In genomic region chr22:19523240-19524169, GRCh38 we compare ENCODE assay signal across 7 cellular contexts. TPM values are rescaled to one million over a fixed set of nuclear protein-coding genes. Genes with fewer than 3 reads are reported as not detected.
DNase-seq lines count a peak whose midpoint lies in the region; ATAC-seq, FAIRE-seq and TF ChIP-seq lines count a peak whose summit lies in the region.

No MANE protein-coding gene starts in this region.

- peaks cover 12 to 32% (median 13%) of the 10 kb centered on the region in 5 donors for H3K27me3 Mint-ChIP-seq in naive thymus-derived CD4-positive, alpha-beta T cell

- peaks cover 44% of the 10 kb centered on the region for H3K4me1 ChIP-seq in endothelial cell of umbilical vein (ENCODE audit: control insufficient read depth, extremely low read depth, insufficient read depth, low read length)
- no peaks in the 10 kb centered on the region for H3K4me1 ChIP-seq in naive thymus-derived CD4-positive, alpha-beta T cell (ENCODE audit: control insufficient read depth in 2 of 2, insufficient read depth in 2 of 2, low read length in 2 of 2)

- ATAC-seq in naive thymus-derived CD4-positive, alpha-beta T cell: peak; percentile 75
- ATAC-seq in GM18867 (IDR thresholded peaks at IDR 0.05; ENCODE audit: unreplicated experiment): no peak
- no peak for ATAC-seq in HG02884 (IDR thresholded peaks at IDR 0.05; ENCODE audit: unreplicated experiment)

- peak overlapping the region; percentile 64 to 87 (median 77) for H3K4me3 Mint-ChIP-seq in naive thymus-derived CD4-positive, alpha-beta T cell

- H3K36me3 Mint-ChIP-seq in naive thymus-derived CD4-positive, alpha-beta T cell: peaks cover 0 to 5% (median 0%) of the 10 kb centered on the region in 5 donors

- peak overlapping the region in 3 of 9 donors; percentile 38 to 64 (median 53) for H3K27ac Mint-ChIP-seq in naive thymus-derived CD4-positive, alpha-beta T cell

- peaks cover 28% of the 10 kb centered on the region for H3K79me2 ChIP-seq in endothelial cell of umbilical vein (ENCODE audit: control insufficient read depth, insufficient read depth, low read length)

- dilution Hi-C loops in endothelial cell of umbilical vein (cut with MboI; ENCODE audit: extremely low pct_ligation_motif_present, low sequenced_read_pairs): no loop called here

- H3K9ac ChIP-seq in SK-N-MC (ENCODE audit: insufficient read length): no peak overlapping the region
- peak overlapping the region; percentile 48 for H3K9ac ChIP-seq in endothelial cell of umbilical vein (replicated peaks; ENCODE audit: extremely low read depth, insufficient read depth, low read length)

- H2AFZ ChIP-seq in endothelial cell of umbilical vein (ENCODE audit: low read depth, low read length): peak overlapping the region; percentile 48

- no peaks in the 10 kb centered on the region for H4K20me1 ChIP-seq in endothelial cell of umbilical vein (replicated peaks; ENCODE audit: control insufficient read depth, extremely low read depth, insufficient read depth, low read length)

- H3K4me3 ChIP-seq in SK-N-MC: peak overlapping the region; percentile 68
- H3K4me3 ChIP-seq in endothelial cell of umbilical vein (replicated peaks in 1 of 3; ENCODE audit: insufficient read depth in 1 of 3, low read depth in 1 of 3, low read length in 3 of 3): peak overlapping the region; percentile 53 to 75 (median 61)
- peak overlapping the region; percentile 50 for H3K4me3 ChIP-seq in naive thymus-derived CD4-positive, alpha-beta T cell (ENCODE audit: low read length)

- CTCF ChIA-PET in GM10248 (lab: Yijun Ruan, JAX): no interaction called here
- CTCF ChIA-PET in endothelial cell of umbilical vein (lab: Charles Lee): interaction anchor here (0.9 to 3.1 kb wide), 7 partner anchors 10 to 106 kb away, joined by 3 to 26 read pairs (median 9); no protein-coding TSS in a partner anchor
- CTCF ChIA-PET in naive thymus-derived CD4-positive, alpha-beta T cell (lab: Charles Lee): no interaction called here

- peak; percentile 71 for FAIRE-seq in endothelial cell of umbilical vein (lab: Jason Lieb, UNC)

- no peaks in the 10 kb centered on the region for H3K9me1 ChIP-seq in endothelial cell of umbilical vein (replicated peaks; ENCODE audit: control insufficient read depth, extremely low read depth, insufficient read depth, low read length)

- H3K4me1 Mint-ChIP-seq in naive thymus-derived CD4-positive, alpha-beta T cell: peaks cover 0 to 16% (median 10%) of the 10 kb centered on the region in 7 donors

- intact Hi-C loops in endothelial cell of umbilical vein (cut with micrococcal nuclease): loop anchor here (1.0 to 2.0 kb wide), 5 partner anchors 43 to 107 kb away; partner anchors contain the start of genes CDC45 and UFD1
- intact Hi-C loops in naive thymus-derived CD4-positive, alpha-beta T cell (cut with micrococcal nuclease): no loop called here

- DNase-seq in GM10248 (ENCODE audit: extremely low spot score) (peak; percentile 27), SK-N-MC (ENCODE audit: low read depth, low spot score) (no peak), endothelial cell of umbilical vein (ENCODE audit: low read depth, low spot score) (peak; percentile 60), NCI-H510A treated with DMSO at 0.1 percent for 48 hours (lab: John Stamatoyannopoulos, UW) (no peak)
- DNase-seq in naive thymus-derived CD4-positive, alpha-beta T cell: peak in 6 of 9 donors; percentile 23 to 54 (median 33)

- H3K9me3 Mint-ChIP-seq in naive thymus-derived CD4-positive, alpha-beta T cell: no peaks in the 10 kb centered on the region

- H3K27ac ChIP-seq in SK-N-MC: no peak overlapping the region
- peak overlapping the region; percentile 55 for H3K27ac ChIP-seq in endothelial cell of umbilical vein (ENCODE audit: insufficient read depth, low read depth, low read length)
- no peak overlapping the region for H3K27ac ChIP-seq in naive thymus-derived CD4-positive, alpha-beta T cell (ENCODE audit: low read depth, low read length)

- peak; percentile 48 for TF ChIP-seq POLR2A in endothelial cell of umbilical vein (IDR thresholded peaks at IDR 0.05; ENCODE audit: low read depth, low read length)

- H3K9me3 ChIP-seq in SK-N-MC (ENCODE audit: low read depth, low read length): no peaks in the 10 kb centered on the region
- no peaks in the 10 kb centered on the region for H3K9me3 ChIP-seq in endothelial cell of umbilical vein (replicated peaks; ENCODE audit: control insufficient read depth, insufficient read depth, low read length)
- no peaks in the 10 kb centered on the region for H3K9me3 ChIP-seq in naive thymus-derived CD4-positive, alpha-beta T cell (ENCODE audit: control insufficient read depth in 2 of 3, low read length in 3 of 3)

- POLR2A ChIA-PET in GM10248 (lab: Yijun Ruan, JAX) (no interaction called here), endothelial cell of umbilical vein (lab: Charles Lee) (interaction anchor here (0.8 to 2.0 kb wide), 7 partner anchors 10 to 106 kb away, joined by 3 to 8 read pairs (median 6); partner anchors contain the start of gene CDC45)
- POLR2A ChIA-PET in naive thymus-derived CD4-positive, alpha-beta T cell (lab: Charles Lee): no interaction called here

- H3K27me3 ChIP-seq in endothelial cell of umbilical vein (ENCODE audit: control insufficient read depth in 2 of 2, insufficient read depth in 2 of 2, low read length in 2 of 2): no peaks in the 10 kb centered on the region
- no peaks in the 10 kb centered on the region for H3K27me3 ChIP-seq in naive thymus-derived CD4-positive, alpha-beta T cell (ENCODE audit: control insufficient read depth in 2 of 2, insufficient read depth in 2 of 2, low read length in 2 of 2)

- TF ChIP-seq CTCF in GM10248 (IDR thresholded peaks at IDR 0.05; ENCODE audit: control extremely low read depth, extremely low read depth, low read depth, missing control alignments) (no peak), endothelial cell of umbilical vein (IDR thresholded peaks at IDR 0.05; ENCODE audit: extremely low read depth in 1 of 2, insufficient read depth in 1 of 2, low read depth in 1 of 2, low read length in 2 of 2) (no peak)

- H3K36me3 ChIP-seq in SK-N-MC (ENCODE audit: insufficient read depth, low read length) (no peaks in the 10 kb centered on the region), endothelial cell of umbilical vein (ENCODE audit: control insufficient read depth in 2 of 2, extremely low read depth in 1 of 2, insufficient read depth in 2 of 2, low read length in 2 of 2) (peaks cover 0 to 2% of the 10 kb centered on the region in 2 experiments)
- no peaks in the 10 kb centered on the region for H3K36me3 ChIP-seq in naive thymus-derived CD4-positive, alpha-beta T cell (ENCODE audit: control insufficient read depth in 2 of 3, insufficient read depth in 3 of 3, low read length in 3 of 3)

- BruUV-seq in endothelial cell of umbilical vein (replicated peaks; lab: Mats Ljungman, UMichigan): TSS peak; percentile 63

- H3K4me2 ChIP-seq in endothelial cell of umbilical vein (ENCODE audit: insufficient read depth, low read length): peak overlapping the region; percentile 45

TF ChIP-seq in endothelial cell of umbilical vein, 7 proteins besides CTCF, POLR2A, EP300 and RAD21:
- TF ChIP-seq POLR2AphosphoS5 (IDR thresholded peaks at IDR 0.05; ENCODE audit: insufficient read depth, low read depth, low read length): peak; percentile 68
- TF ChIP-seq, protein P1, sequence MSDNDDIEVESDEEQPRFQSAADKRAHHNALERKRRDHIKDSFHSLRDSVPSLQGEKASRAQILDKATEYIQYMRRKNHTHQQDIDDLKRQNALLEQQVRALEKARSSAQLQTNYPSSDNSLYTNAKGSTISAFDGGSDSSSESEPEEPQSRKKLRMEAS (IDR thresholded peaks at IDR 0.05; ENCODE audit: insufficient read depth, insufficient read length): no peak

RNA-seq across cellular contexts. Expression of gene CLDN5, which starts 0.7 kb away (rescaled TPM):
- 165 and 198 TPM in 2 replicates for total RNA-seq in endothelial cell of umbilical vein
- polyA plus RNA-seq in endothelial cell of umbilical vein: 252 and 295 TPM in 2 replicates
- polyA plus RNA-seq in endothelial cell of umbilical vein (2011; cell fraction: cytosol; rRNA removed): 89.2 and 151 TPM in 2 replicates
- 50.1 and 55.8 TPM in 2 replicates for polyA plus RNA-seq in endothelial cell of umbilical vein (2011; cell fraction: nucleus; rRNA removed)
- 50.1 and 57.2 TPM in 2 replicates for polyA plus RNA-seq in endothelial cell of umbilical vein (2012)
- 41.2 and 60.9 TPM in 2 replicates for polyA minus RNA-seq in endothelial cell of umbilical vein
- polyA minus RNA-seq in endothelial cell of umbilical vein (2011; cell fraction: cytosol; rRNA and poly(A)+ RNA removed): not detected
- polyA minus RNA-seq in endothelial cell of umbilical vein (2011; cell fraction: nucleus; rRNA and poly(A)+ RNA removed): 17.7 and 35.2 TPM in 2 replicates
- 1 to 10 TPM in 2 of 5 experiments, not detected in 3; 1.7 to 2.0 TPM for total RNA-seq in naive thymus-derived CD4-positive, alpha-beta T cell
- 10 to 100 TPM in 1 of 2 donors, 1 to 10 TPM in 1; 6.7 to 11.7 TPM for polyA plus RNA-seq in naive thymus-derived CD4-positive, alpha-beta T cell

RNA-seq across cellular contexts. Expression of gene CDC45, which starts 43.8 kb away (rescaled TPM):
- 40.6 and 44.7 TPM in 2 replicates for total RNA-seq in endothelial cell of umbilical vein
- polyA plus RNA-seq in endothelial cell of umbilical vein: 33.2 and 36.6 TPM in 2 replicates
- 43.5 and 50.0 TPM in 2 replicates for polyA plus RNA-seq in endothelial cell of umbilical vein (2011; cell fraction: cytosol; rRNA removed)
- 72.3 and 91.0 TPM in 2 replicates for polyA plus RNA-seq in endothelial cell of umbilical vein (2011; cell fraction: nucleus; rRNA removed)
- polyA plus RNA-seq in endothelial cell of umbilical vein (2012): 17.1 and 34.7 TPM in 2 replicates
- polyA minus RNA-seq in endothelial cell of umbilical vein: 32.7 and 40.4 TPM in 2 replicates
- 25.7 TPM for polyA minus RNA-seq in endothelial cell of umbilical vein (2011; cell fraction: cytosol; rRNA and poly(A)+ RNA removed)
- polyA minus RNA-seq in endothelial cell of umbilical vein (2011; cell fraction: nucleus; rRNA and poly(A)+ RNA removed): 28.9 and 31.7 TPM in 2 replicates
- total RNA-seq in naive thymus-derived CD4-positive, alpha-beta T cell: 10 to 100 TPM in 1 of 5 experiments, 1 to 10 TPM in 1, under 1 TPM in 3; 0.35 to 57.7 (median 0.85) TPM
- 1 to 10 TPM in 1 of 2 donors, under 1 TPM in 1; 0.45 to 1.7 TPM for polyA plus RNA-seq in naive thymus-derived CD4-positive, alpha-beta T cell

RNA-seq across cellular contexts. Expression of gene UFD1, which starts 44.5 kb away (rescaled TPM):
- total RNA-seq in endothelial cell of umbilical vein: 122 and 127 TPM in 2 replicates
- 221 and 228 TPM in 2 replicates for polyA plus RNA-seq in endothelial cell of umbilical vein
- polyA plus RNA-seq in endothelial cell of umbilical vein (2011; cell fraction: cytosol; rRNA removed): 206 and 231 TPM in 2 replicates
- 165 and 194 TPM in 2 replicates for polyA plus RNA-seq in endothelial cell of umbilical vein (2011; cell fraction: nucleus; rRNA removed)
- 125 and 207 TPM in 2 replicates for polyA plus RNA-seq in endothelial cell of umbilical vein (2012)
- 288 and 289 TPM in 2 replicates for polyA minus RNA-seq in endothelial cell of umbilical vein
- polyA minus RNA-seq in endothelial cell of umbilical vein (2011; cell fraction: cytosol; rRNA and poly(A)+ RNA removed): 33.1 TPM
- 77.9 and 102 TPM in 2 replicates for polyA minus RNA-seq in endothelial cell of umbilical vein (2011; cell fraction: nucleus; rRNA and poly(A)+ RNA removed)
- 10 to 100 TPM; 46.8 to 84.8 (median 66.9) TPM for total RNA-seq in naive thymus-derived CD4-positive, alpha-beta T cell
- polyA plus RNA-seq in naive thymus-derived CD4-positive, alpha-beta T cell: 10 to 100 TPM; 78.7 to 87.8 TPM

Comparison
In these comparisons a context has a peak if more than half of its experiments do, and no peak if none do; other contexts are left out.
1. DNase-seq: peak in GM10248 (single experiment), endothelial cell of umbilical vein (single experiment) and naive thymus-derived CD4-positive, alpha-beta T cell (6 of 9); none in SK-N-MC (single experiment) and NCI-H510A treated with DMSO at 0.1 percent for 48 hours (single experiment).
2. RNA of gene CLDN5, which starts 0.7 kb away (total RNA-seq): 165 to 198 TPM in endothelial cell of umbilical vein; 1.7 to 2.0 TPM in naive thymus-derived CD4-positive, alpha-beta T cell; every median in the first group is over 10 times any median in the second.
3. Peak in every context shown above with its lines, with median percentiles within 50 percentile points of each other: H3K4me3 ChIP-seq.